Comparison of ENCODE assay signal across 9 cellular contexts in the genomic region with DNA sequence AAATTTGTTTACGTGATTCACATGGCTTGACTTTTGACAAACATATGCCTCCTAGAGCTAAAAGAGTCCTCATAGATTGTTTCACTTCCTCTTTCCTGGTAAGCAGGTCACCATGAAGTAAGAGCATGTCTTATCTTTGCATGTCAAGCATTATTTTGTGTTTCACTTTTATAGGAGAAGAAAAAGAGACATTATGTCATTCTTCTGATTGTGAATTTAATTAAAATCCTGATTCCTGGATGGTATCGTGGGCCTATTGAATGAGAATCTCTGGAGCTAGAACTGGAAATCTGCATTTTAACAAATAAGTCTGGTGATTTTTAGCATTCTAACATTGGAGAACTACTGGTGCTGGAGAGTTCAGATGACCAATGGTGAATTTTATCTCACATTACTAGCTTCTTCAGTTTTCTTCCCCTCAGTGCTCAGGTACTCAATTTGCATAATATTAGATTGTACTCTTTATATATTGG.
DNase-seq lines count a peak whose midpoint lies in the region; ATAC-seq and TF ChIP-seq lines count a peak whose summit lies in the region.
"Had no signal": no experiment of that assay in that cellular context is flagged by ENCODE, and none has a peak within 500 bp of the region (broad histone marks: within the 10 kb centered on the region; RNA-seq: fewer than 3 reads in every experiment).

No MANE protein-coding gene starts in this region.

- TF ChIP-seq CTCF in OCI-LY7 (conservative IDR thresholded peaks at IDR 0.05; ENCODE audit: low read length): no peak

- peaks cover 49% of the 10 kb centered on the region for H3K4me1 ChIP-seq in OCI-LY7 (ENCODE audit: insufficient read depth, low read length, poor library complexity, severe bottlenecking)

- H3K27ac Mint-ChIP-seq in stimulated activated naive CD8-positive, alpha-beta T cell treated with anti-CD3 and anti-CD28 coated beads, Interleukin-15, Interleukin-2, amounts not matched to agents 100 ng/mL and 50 ng/mL, for 24 hours: peak overlapping the region; percentile 49
- H3K27ac Mint-ChIP-seq: activated naive CD8-positive, alpha-beta T cell had no signal

- DNase-seq in stimulated activated naive CD8-positive, alpha-beta T cell treated with anti-CD3 and anti-CD28 coated beads, Interleukin-15, Interleukin-2, amounts not matched to agents 100 U/mL and 50 U/mL, for 24 hours: no peak
- DNase-seq in OCI-LY7 (ENCODE audit: low spot score) (peak; percentile 92), activated gamma-delta T cell treated with Interleukin-2 at 50 U/mL for 16 hours (no peak), NCI-H2196 (lab: John Stamatoyannopoulos, UW; ENCODE audit: unreplicated experiment) (no peak), ecto neural progenitor cell (ENCODE audit: low spot score) (no peak), NCI-H446 treated with DMSO at 0.1 percent for 48 hours (lab: John Stamatoyannopoulos, UW) (no peak)

- no peaks in the 10 kb centered on the region for H3K36me3 ChIP-seq in OCI-LY7 (ENCODE audit: insufficient read depth, low read length)

- H3K4me3 ChIP-seq in OCI-LY7 (ENCODE audit: low read depth, low read length, poor library complexity, severe bottlenecking): peak overlapping the region; percentile 69

- H3K4me3 Mint-ChIP-seq in stimulated activated naive CD8-positive, alpha-beta T cell treated with anti-CD3 and anti-CD28 coated beads, Interleukin-15, Interleukin-2, amounts not matched to agents 100 ng/mL and 50 ng/mL, for 24 hours: peak overlapping the region; percentile 55
- H3K4me3 Mint-ChIP-seq: activated naive CD8-positive, alpha-beta T cell had no signal

- H3K27me3 Mint-ChIP-seq in stimulated activated naive CD8-positive, alpha-beta T cell treated with anti-CD3 and anti-CD28 coated beads, Interleukin-15, Interleukin-2, amounts not matched to agents 100 ng/mL and 50 ng/mL, for 24 hours: no peaks in the 10 kb centered on the region
- H3K27me3 Mint-ChIP-seq: activated naive CD8-positive, alpha-beta T cell had no signal

- H3K27ac ChIP-seq in OCI-LY7 (ENCODE audit: low read depth, low read length, poor library complexity, severe bottlenecking): peak overlapping the region; percentile 97

- H3K9me2 ChIP-seq in OCI-LY7 (ENCODE audit: insufficient read depth, low read length): no peaks in the 10 kb centered on the region

- no peaks in the 10 kb centered on the region for H4K20me1 ChIP-seq in OCI-LY7 (ENCODE audit: insufficient read depth, low read length)

- ATAC-seq in stimulated activated naive CD8-positive, alpha-beta T cell treated with anti-CD3 and anti-CD28 coated beads, Interleukin-15, Interleukin-2, amounts not matched to agents 100 U/mL and 50 U/mL, for 24 hours: no peak
- ATAC-seq in HG02973 (IDR thresholded peaks at IDR 0.05; ENCODE audit: unreplicated experiment): peak; percentile 98

- no peaks in the 10 kb centered on the region for H3K36me3 Mint-ChIP-seq in stimulated activated naive CD8-positive, alpha-beta T cell treated with anti-CD3 and anti-CD28 coated beads, Interleukin-15, Interleukin-2, amounts not matched to agents 100 ng/mL and 50 ng/mL, for 24 hours (ENCODE audit: low read depth)

- H3K79me2 ChIP-seq in OCI-LY7 (ENCODE audit: insufficient read depth, low read depth, low read length): peaks cover 18% of the 10 kb centered on the region; the same call in 1 of the 2 replicates

- peak overlapping the region; percentile 84 for H2AFZ ChIP-seq in OCI-LY7 (ENCODE audit: low read length)

- H3K4me1 Mint-ChIP-seq in stimulated activated naive CD8-positive, alpha-beta T cell treated with anti-CD3 and anti-CD28 coated beads, Interleukin-15, Interleukin-2, amounts not matched to agents 100 ng/mL and 50 ng/mL, for 24 hours (ENCODE audit: low read depth): peaks cover 7% of the 10 kb centered on the region

- POLR2A ChIA-PET in OCI-LY7 (lab: Charles Lee): interaction anchor here (0.7 to 3.5 kb wide), 17 partner anchors 9 to 222 kb away, joined by 3 to 23 read pairs (median 5); a partner anchor contains a TSS

- H3K9me3 Mint-ChIP-seq in stimulated activated naive CD8-positive, alpha-beta T cell treated with anti-CD3 and anti-CD28 coated beads, Interleukin-15, Interleukin-2, amounts not matched to agents 100 ng/mL and 50 ng/mL, for 24 hours: no peaks in the 10 kb centered on the region

- peaks cover 4% of the 10 kb centered on the region; the same call in 1 of the 2 replicates for H3K9me3 ChIP-seq in OCI-LY7 (ENCODE audit: low read length)

- CTCF ChIA-PET in OCI-LY7 (lab: Charles Lee; ENCODE audit: unreplicated experiment): interaction anchor here (0.6 to 1.2 kb wide), 4 partner anchors 8 to 88 kb away, joined by 3 read pairs; no protein-coding TSS in a partner anchor

- intact Hi-C loops in OCI-LY7 (cut with micrococcal nuclease; ENCODE audit: unreplicated experiment): loop anchor here (2.0 to 5.0 kb wide), 5 partner anchors 46 to 218 kb away; a partner anchor contains a TSS

- no TSS peak for BruUV-seq in OCI-LY7 (replicated peaks; lab: Mats Ljungman, UMichigan)

- H3K4me2 ChIP-seq in OCI-LY7 (ENCODE audit: low read length): peak overlapping the region; percentile 87
